Comparison of ENCODE assay signal across 1 cellular context in the genomic region with DNA sequence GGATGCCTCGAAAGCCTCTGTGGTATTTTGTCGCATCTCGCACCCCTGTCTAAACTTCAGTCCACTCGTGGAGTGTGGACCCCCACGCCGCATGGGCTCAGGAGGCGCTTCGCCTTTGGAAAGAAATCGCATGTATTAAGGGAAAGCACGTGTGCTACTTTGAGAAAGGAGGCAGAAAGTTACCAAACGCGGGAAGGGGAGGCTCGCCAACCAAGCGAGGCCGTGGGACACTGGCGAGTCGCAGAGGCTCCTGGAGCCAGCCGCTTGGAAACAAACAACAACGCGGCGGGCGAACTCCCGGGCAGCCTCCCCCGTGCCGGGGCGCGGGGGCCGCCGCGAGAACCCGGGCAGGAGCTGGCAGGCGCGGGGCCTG.
TF ChIP-seq lines count a peak whose summit lies in the region.

No MANE protein-coding gene starts in this region.

TF ChIP-seq in K562, 482 proteins besides CTCF, POLR2A, EP300 and RAD21 (continued from another document):
- TF ChIP-seq, protein P1, sequence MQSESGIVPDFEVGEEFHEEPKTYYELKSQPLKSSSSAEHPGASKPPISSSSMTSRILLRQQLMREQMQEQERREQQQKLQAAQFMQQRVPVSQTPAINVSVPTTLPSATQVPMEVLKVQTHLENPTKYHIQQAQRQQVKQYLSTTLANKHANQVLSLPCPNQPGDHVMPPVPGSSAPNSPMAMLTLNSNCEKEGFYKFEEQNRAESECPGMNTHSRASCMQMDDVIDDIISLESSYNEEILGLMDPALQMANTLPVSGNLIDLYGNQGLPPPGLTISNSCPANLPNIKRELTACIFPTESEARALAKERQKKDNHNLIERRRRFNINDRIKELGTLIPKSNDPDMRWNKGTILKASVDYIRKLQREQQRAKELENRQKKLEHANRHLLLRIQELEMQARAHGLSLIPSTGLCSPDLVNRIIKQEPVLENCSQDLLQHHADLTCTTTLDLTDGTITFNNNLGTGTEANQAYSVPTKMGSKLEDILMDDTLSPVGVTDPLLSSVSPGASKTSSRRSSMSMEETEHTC (IDR thresholded peaks at IDR 0.05), result no peak
- no peak for TF ChIP-seq ZNF316 (IDR thresholded peaks at IDR 0.05)
- no peak for TF ChIP-seq NR1H2 (CRISPR knock-in tag; IDR thresholded peaks at IDR 0.05)
- no peak for TF ChIP-seq ZNF77 (CRISPR knock-in tag; IDR thresholded peaks at IDR 0.05)
- TF ChIP-seq ZNF699 (CRISPR knock-in tag; IDR thresholded peaks at IDR 0.05; ENCODE audit: insufficient replicate concordance), result no peak
- no peak for TF ChIP-seq ZNF263 (CRISPR knock-in tag; IDR thresholded peaks at IDR 0.05; ENCODE audit: borderline replicate concordance)
- no peak for TF ChIP-seq SNRNP70 (optimal IDR thresholded peaks at IDR 0.05; ENCODE audit: low read depth, low read length)
- TF ChIP-seq, protein P2, sequence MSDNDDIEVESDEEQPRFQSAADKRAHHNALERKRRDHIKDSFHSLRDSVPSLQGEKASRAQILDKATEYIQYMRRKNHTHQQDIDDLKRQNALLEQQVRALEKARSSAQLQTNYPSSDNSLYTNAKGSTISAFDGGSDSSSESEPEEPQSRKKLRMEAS (CRISPR knock-in tag; IDR thresholded peaks at IDR 0.05), result peak; percentile 70; the same call in 1 of the 2 replicates
- no peak for TF ChIP-seq NELFE (IDR thresholded peaks at IDR 0.05; ENCODE audit: insufficient read depth, insufficient read length)
